Comparison of ENCODE assay signal across 7 cellular contexts in genomic region chr2:26561918-26562810, GRCh38.
DNase-seq lines count a peak whose midpoint lies in the region; ATAC-seq and TF ChIP-seq lines count a peak whose summit lies in the region.

No MANE protein-coding gene starts in this region.

- H3K4me3 ChIP-seq in GM23338: peak overlapping the region; percentile 55
- peak overlapping the region; percentile 2 for H3K4me3 ChIP-seq in iPS-11a (ENCODE audit: low read depth, low read length)

- peak overlapping the region; percentile 81 for H3K4me2 ChIP-seq in GM23338

- ATAC-seq in GM23338: peak; percentile 41
- ATAC-seq in activated naive CD8-positive, alpha-beta T cell treated with anti-CD3 and anti-CD28 coated beads, Interleukin-2, amount 10 ng/mL, durations not matched to agents 7 days and 5 days (ENCODE audit: low read depth): peak; percentile 92
- ATAC-seq in GM18517 (IDR thresholded peaks at IDR 0.05; ENCODE audit: unreplicated experiment): no peak

- H3K4me1 ChIP-seq in GM23338 (ENCODE audit: insufficient read depth): no peaks in the 10 kb centered on the region; the same call in 1 of the 2 replicates

- peaks cover 31% of the 10 kb centered on the region for H3K27me3 ChIP-seq in GM23338 (ENCODE audit: insufficient read depth)

- H3K9me3 Mint-ChIP-seq in GM23338: no peaks in the 10 kb centered on the region; the same call in 2 of the 3 replicates
- no peaks in the 10 kb centered on the region for H3K9me3 Mint-ChIP-seq in activated naive CD8-positive, alpha-beta T cell treated with anti-CD3 and anti-CD28 coated beads, Interleukin-2, amount 10 ng/mL, durations not matched to agents 7 days and 5 days

- no peaks in the 10 kb centered on the region for H3K36me3 ChIP-seq in GM23338 (ENCODE audit: insufficient read depth)

- H3K27ac Mint-ChIP-seq in GM23338: no peak overlapping the region
- H3K27ac Mint-ChIP-seq in activated naive CD8-positive, alpha-beta T cell treated with anti-CD3 and anti-CD28 coated beads, Interleukin-2, amount 10 ng/mL, durations not matched to agents 7 days and 5 days: no peak overlapping the region

- no peaks in the 10 kb centered on the region for H3K9me2 ChIP-seq in GM23338 (ENCODE audit: insufficient read depth)

- no peaks in the 10 kb centered on the region; the same call in 2 of the 3 replicates for H3K36me3 Mint-ChIP-seq in GM23338 (ENCODE audit: low read depth)
- no peaks in the 10 kb centered on the region for H3K36me3 Mint-ChIP-seq in activated naive CD8-positive, alpha-beta T cell treated with anti-CD3 and anti-CD28 coated beads, Interleukin-2, amount 10 ng/mL, durations not matched to agents 7 days and 5 days

- H3F3A ChIP-seq in GM23338 (replicated peaks; ENCODE audit: low read depth): no peaks in the 10 kb centered on the region

- DNase-seq in GM23338 (ENCODE audit: low spot score): peak; percentile 61
- peak; percentile 61 for DNase-seq in NCI-H345 treated with DMSO at 0.1 percent for 48 hours (lab: John Stamatoyannopoulos, UW; ENCODE audit: unreplicated experiment)
- DNase-seq in activated naive CD8-positive, alpha-beta T cell treated with anti-CD3 and anti-CD28 coated beads, Interleukin-2, amount 10 ng/mL, durations not matched to agents 7 days and 5 days: peak; percentile 73
- peak; percentile 30 for DNase-seq in stimulated activated CD4-positive, alpha-beta T cell treated with anti-CD3 and anti-CD28 coated beads, Interleukin-1b, Interleukin-23, amount 100 ng/mL, for 48 hours
- no peak for DNase-seq in NCI-H446 (lab: John Stamatoyannopoulos, UW)

- TF ChIP-seq CTCF in GM23338 (conservative IDR thresholded peaks at IDR 0.05; ENCODE audit: low read depth in 2 of 2): peak in 1 of 2 experiments; percentile 36; a peak in 2 of 4 replicates

- no peak overlapping the region for H3K27ac ChIP-seq in GM23338 (ENCODE audit: low read depth)

- POLR2A ChIA-PET in activated naive CD8-positive, alpha-beta T cell treated with anti-CD3 and anti-CD28 coated beads, Interleukin-2, amount 10 ng/mL, durations not matched to agents 7 days and 5 days (lab: Charles Lee): no interaction called here

- H3K27me3 Mint-ChIP-seq in GM23338 (ENCODE audit: insufficient read depth, low read depth, poor library complexity): peaks cover 31% of the 10 kb centered on the region
- H3K27me3 Mint-ChIP-seq in activated naive CD8-positive, alpha-beta T cell treated with anti-CD3 and anti-CD28 coated beads, Interleukin-2, amount 10 ng/mL, durations not matched to agents 7 days and 5 days: peaks cover 72% of the 10 kb centered on the region

- H3K4me1 Mint-ChIP-seq in GM23338: peaks cover 24% of the 10 kb centered on the region
- H3K4me1 Mint-ChIP-seq in activated naive CD8-positive, alpha-beta T cell treated with anti-CD3 and anti-CD28 coated beads, Interleukin-2, amount 10 ng/mL, durations not matched to agents 7 days and 5 days: peaks cover 2% of the 10 kb centered on the region

- H2AFZ ChIP-seq in GM23338: peak overlapping the region; percentile 94

- H3K79me2 ChIP-seq in GM23338 (replicated peaks; ENCODE audit: insufficient read depth): no peaks in the 10 kb centered on the region

- H4K20me1 ChIP-seq in GM23338 (replicated peaks; ENCODE audit: insufficient read depth): no peaks in the 10 kb centered on the region

- H3K4me3 Mint-ChIP-seq in GM23338: peak overlapping the region; percentile 55; the same call in 2 of the 3 replicates
- peak overlapping the region; percentile 57 for H3K4me3 Mint-ChIP-seq in activated naive CD8-positive, alpha-beta T cell treated with anti-CD3 and anti-CD28 coated beads, Interleukin-2, amount 10 ng/mL, durations not matched to agents 7 days and 5 days

TF ChIP-seq in GM23338, 12 proteins besides CTCF, POLR2A, EP300 and RAD21 (continues in another document):
- no peak for TF ChIP-seq ETS1 (IDR thresholded peaks at IDR 0.05)
- TF ChIP-seq EZH2 (IDR thresholded peaks at IDR 0.05; ENCODE audit: low read depth, unreplicated experiment): no peak
- no peak for TF ChIP-seq STAT1 (IDR thresholded peaks at IDR 0.05; ENCODE audit: unreplicated experiment)
- no peak for TF ChIP-seq EZH2phosphoT487 (IDR thresholded peaks at IDR 0.05; ENCODE audit: unreplicated experiment)
- TF ChIP-seq REST (IDR thresholded peaks at IDR 0.05; ENCODE audit: unreplicated experiment): no peak

Comparison
In these comparisons a context has a peak if more than half of its experiments do, and no peak if none do; other contexts are left out.
1. DNase-seq: peak in GM23338 (single experiment), NCI-H345 treated with DMSO at 0.1 percent for 48 hours (single experiment), activated naive CD8-positive, alpha-beta T cell treated with anti-CD3 and anti-CD28 coated beads, Interleukin-2, amount 10 ng/mL, durations not matched to agents 7 days and 5 days (single experiment) and stimulated activated CD4-positive, alpha-beta T cell treated with anti-CD3 and anti-CD28 coated beads, Interleukin-1b, Interleukin-23, amount 100 ng/mL, for 48 hours (single experiment); none in NCI-H446 (0 of 2).